Comparison of ENCODE assay signal across 1 cellular context in the genomic region with DNA sequence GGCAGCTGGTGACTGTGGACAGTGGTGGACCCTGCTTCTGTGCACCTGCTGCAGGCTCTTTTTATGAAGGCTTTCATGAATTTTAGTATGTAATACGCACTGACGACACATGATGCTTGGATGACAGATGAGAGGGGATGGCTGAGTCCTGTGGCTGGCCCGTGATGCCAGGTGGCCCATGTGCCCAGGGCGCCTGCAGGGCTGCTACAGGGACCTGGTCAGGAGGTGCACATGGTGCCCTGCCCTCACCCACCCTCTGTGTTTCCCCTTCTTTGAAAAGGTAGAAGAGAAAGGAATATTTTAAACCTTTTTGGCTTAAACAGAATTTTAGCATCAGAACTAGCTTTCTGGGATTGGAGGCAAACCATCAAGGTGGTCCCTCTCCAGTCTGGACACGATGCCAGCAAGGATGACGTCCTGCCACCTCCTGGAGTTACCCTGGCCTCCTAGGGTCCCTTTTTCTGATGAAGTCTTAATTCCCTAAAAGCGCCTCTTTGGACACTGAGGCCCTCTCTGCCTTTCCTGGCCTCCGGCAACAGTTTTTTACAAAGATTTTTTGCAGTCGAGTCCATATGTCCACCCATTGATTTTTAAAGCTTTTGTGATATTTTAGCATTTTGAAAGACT.
A peak's percentile ranks its signal among the peaks of the same experiment; 100 is the strongest.
TF ChIP-seq lines count a peak whose summit lies in the region.

No MANE protein-coding gene starts in this region.

TF ChIP-seq in K562, 482 proteins besides CTCF, POLR2A, EP300 and RAD21 (continued from another document and continues in another):
- TF ChIP-seq, protein P1, sequence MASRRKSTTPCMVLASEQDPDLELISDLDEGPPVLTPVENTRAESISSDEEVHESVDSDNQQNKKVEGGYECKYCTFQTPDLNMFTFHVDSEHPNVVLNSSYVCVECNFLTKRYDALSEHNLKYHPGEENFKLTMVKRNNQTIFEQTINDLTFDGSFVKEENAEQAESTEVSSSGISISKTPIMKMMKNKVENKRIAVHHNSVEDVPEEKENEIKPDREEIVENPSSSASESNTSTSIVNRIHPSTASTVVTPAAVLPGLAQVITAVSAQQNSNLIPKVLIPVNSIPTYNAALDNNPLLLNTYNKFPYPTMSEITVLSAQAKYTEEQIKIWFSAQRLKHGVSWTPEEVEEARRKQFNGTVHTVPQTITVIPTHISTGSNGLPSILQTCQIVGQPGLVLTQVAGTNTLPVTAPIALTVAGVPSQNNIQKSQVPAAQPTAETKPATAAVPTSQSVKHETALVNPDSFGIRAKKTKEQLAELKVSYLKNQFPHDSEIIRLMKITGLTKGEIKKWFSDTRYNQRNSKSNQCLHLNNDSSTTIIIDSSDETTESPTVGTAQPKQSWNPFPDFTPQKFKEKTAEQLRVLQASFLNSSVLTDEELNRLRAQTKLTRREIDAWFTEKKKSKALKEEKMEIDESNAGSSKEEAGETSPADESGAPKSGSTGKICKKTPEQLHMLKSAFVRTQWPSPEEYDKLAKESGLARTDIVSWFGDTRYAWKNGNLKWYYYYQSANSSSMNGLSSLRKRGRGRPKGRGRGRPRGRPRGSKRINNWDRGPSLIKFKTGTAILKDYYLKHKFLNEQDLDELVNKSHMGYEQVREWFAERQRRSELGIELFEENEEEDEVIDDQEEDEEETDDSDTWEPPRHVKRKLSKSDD (conservative IDR thresholded peaks at IDR 0.05; ENCODE audit: low read length) = no peak
- TF ChIP-seq ZNF586 (CRISPR knock-in tag; conservative IDR thresholded peaks at IDR 0.05) (no peak), PHF21A (IDR thresholded peaks at IDR 0.05; ENCODE audit: borderline replicate concordance, low read depth) (no peak), DNMT1 (IDR thresholded peaks at IDR 0.05) (no peak), MAZ (CRISPR knock-in tag; conservative IDR thresholded peaks at IDR 0.05 in 1 of 2, IDR thresholded peaks at IDR 0.05 in 1 of 2) (0 out of 4 replicates have a peak, but pooled peaks of 1 of the 2 experiments have one; percentile 1), ZNF764 (CRISPR knock-in tag; IDR thresholded peaks at IDR 0.05; ENCODE audit: low read depth) (0 out of 2 replicates have a peak, but pooled peaks have one; percentile 2), ZNF431 (CRISPR knock-in tag; IDR thresholded peaks at IDR 0.05) (no peak), SMARCA5 (IDR thresholded peaks at IDR 0.05) (no peak), ZNF253 (CRISPR knock-in tag; conservative IDR thresholded peaks at IDR 0.05) (0 out of 2 replicates have a peak, but pooled peaks have one; percentile 62), ZNF384 (IDR thresholded peaks at IDR 0.05; ENCODE audit: low read depth, low read length) (no peak), RBM17 (IDR thresholded peaks at IDR 0.05; ENCODE audit: borderline replicate concordance, low read depth, low read length) (no peak), NCOA6 (IDR thresholded peaks at IDR 0.05) (no peak), SMARCC2 (IDR thresholded peaks at IDR 0.05; ENCODE audit: low read depth) (no peak), MXI1 (IDR thresholded peaks at IDR 0.05; ENCODE audit: low read depth, low read length) (0 out of 2 replicates have a peak, but pooled peaks have one; percentile 41), MTF1 (CRISPR knock-in tag; IDR thresholded peaks at IDR 0.05; ENCODE audit: borderline replicate concordance) (no peak), NEUROD1 (IDR thresholded peaks at IDR 0.05; ENCODE audit: borderline replicate concordance, low read depth, low read length, partially characterized antibody) (peak; percentile 3), NCOA4 (IDR thresholded peaks at IDR 0.05; ENCODE audit: partially characterized antibody) (no peak), GTF2E2 (tag; IDR thresholded peaks at IDR 0.05) (no peak), DPF2 (IDR thresholded peaks at IDR 0.05) (no peak), MTA1 (IDR thresholded peaks at IDR 0.05; ENCODE audit: borderline replicate concordance) (no peak), PPARD (CRISPR knock-in tag; IDR thresholded peaks at IDR 0.05) (no peak), MEF2A (IDR thresholded peaks at IDR 0.05; ENCODE audit: control insufficient read depth, low read depth, low read length) (no peak), ZKSCAN1 (IDR thresholded peaks at IDR 0.05; ENCODE audit: low read depth, low read length) (no peak), NFIX (CRISPR knock-in tag; IDR thresholded peaks at IDR 0.05; ENCODE audit: low read depth) (no peak), ZNF589 (CRISPR knock-in tag; IDR thresholded peaks at IDR 0.05; ENCODE audit: low read depth) (no peak), ZNF224 (CRISPR knock-in tag; IDR thresholded peaks at IDR 0.05) (no peak), ETV5 (CRISPR knock-in tag; IDR thresholded peaks at IDR 0.05; ENCODE audit: low read depth) (no peak), KAT7 (CRISPR knock-in tag; IDR thresholded peaks at IDR 0.05; ENCODE audit: borderline replicate concordance) (no peak), SREBF2 (CRISPR knock-in tag; IDR thresholded peaks at IDR 0.05) (no peak), ZNF583 (CRISPR knock-in tag; IDR thresholded peaks at IDR 0.05) (no peak), THRAP3 (IDR thresholded peaks at IDR 0.05; ENCODE audit: borderline replicate concordance) (no peak), NR1H2 (CRISPR knock-in tag; IDR thresholded peaks at IDR 0.05) (no peak), POLR2B (IDR thresholded peaks at IDR 0.05; ENCODE audit: low read depth, partially characterized antibody) (peak; percentile 22), RFX7 (CRISPR knock-in tag; IDR thresholded peaks at IDR 0.05) (0 out of 2 replicates have a peak, but pooled peaks have one; percentile 38), NFE2 (IDR thresholded peaks at IDR 0.05; ENCODE audit: low read depth) (no peak), ZNF766 (CRISPR knock-in tag; conservative IDR thresholded peaks at IDR 0.05) (no peak), MCM2 (IDR thresholded peaks at IDR 0.05; ENCODE audit: low read depth) (no peak), SETDB1 (IDR thresholded peaks at IDR 0.05; ENCODE audit: low read length) (peak; percentile 12), CBX2 (IDR thresholded peaks at IDR 0.05; ENCODE audit: insufficient read depth, low read length, poor library complexity, severe bottlenecking) (no peak)
- TF ChIP-seq, protein P2, sequence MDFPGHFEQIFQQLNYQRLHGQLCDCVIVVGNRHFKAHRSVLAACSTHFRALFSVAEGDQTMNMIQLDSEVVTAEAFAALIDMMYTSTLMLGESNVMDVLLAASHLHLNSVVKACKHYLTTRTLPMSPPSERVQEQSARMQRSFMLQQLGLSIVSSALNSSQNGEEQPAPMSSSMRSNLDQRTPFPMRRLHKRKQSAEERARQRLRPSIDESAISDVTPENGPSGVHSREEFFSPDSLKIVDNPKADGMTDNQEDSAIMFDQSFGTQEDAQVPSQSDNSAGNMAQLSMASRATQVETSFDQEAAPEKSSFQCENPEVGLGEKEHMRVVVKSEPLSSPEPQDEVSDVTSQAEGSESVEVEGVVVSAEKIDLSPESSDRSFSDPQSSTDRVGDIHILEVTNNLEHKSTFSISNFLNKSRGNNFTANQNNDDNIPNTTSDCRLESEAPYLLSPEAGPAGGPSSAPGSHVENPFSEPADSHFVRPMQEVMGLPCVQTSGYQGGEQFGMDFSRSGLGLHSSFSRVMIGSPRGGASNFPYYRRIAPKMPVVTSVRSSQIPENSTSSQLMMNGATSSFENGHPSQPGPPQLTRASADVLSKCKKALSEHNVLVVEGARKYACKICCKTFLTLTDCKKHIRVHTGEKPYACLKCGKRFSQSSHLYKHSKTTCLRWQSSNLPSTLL (IDR thresholded peaks at IDR 0.05) = no peak
- TF ChIP-seq, protein P3, sequence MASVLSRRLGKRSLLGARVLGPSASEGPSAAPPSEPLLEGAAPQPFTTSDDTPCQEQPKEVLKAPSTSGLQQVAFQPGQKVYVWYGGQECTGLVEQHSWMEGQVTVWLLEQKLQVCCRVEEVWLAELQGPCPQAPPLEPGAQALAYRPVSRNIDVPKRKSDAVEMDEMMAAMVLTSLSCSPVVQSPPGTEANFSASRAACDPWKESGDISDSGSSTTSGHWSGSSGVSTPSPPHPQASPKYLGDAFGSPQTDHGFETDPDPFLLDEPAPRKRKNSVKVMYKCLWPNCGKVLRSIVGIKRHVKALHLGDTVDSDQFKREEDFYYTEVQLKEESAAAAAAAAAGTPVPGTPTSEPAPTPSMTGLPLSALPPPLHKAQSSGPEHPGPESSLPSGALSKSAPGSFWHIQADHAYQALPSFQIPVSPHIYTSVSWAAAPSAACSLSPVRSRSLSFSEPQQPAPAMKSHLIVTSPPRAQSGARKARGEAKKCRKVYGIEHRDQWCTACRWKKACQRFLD (CRISPR knock-in tag; IDR thresholded peaks at IDR 0.05) = no peak
- TF ChIP-seq, protein P4, sequence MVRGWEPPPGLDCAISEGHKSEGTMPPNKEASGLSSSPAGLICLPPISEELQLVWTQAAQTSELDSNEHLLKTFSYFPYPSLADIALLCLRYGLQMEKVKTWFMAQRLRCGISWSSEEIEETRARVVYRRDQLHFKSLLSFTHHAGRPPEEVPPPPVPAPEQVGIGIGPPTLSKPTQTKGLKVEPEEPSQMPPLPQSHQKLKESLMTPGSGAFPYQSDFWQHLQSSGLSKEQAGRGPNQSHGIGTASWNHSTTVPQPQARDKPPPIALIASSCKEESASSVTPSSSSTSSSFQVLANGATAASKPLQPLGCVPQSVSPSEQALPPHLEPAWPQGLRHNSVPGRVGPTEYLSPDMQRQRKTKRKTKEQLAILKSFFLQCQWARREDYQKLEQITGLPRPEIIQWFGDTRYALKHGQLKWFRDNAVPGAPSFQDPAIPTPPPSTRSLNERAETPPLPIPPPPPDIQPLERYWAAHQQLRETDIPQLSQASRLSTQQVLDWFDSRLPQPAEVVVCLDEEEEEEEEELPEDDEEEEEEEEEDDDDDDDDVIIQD (CRISPR knock-in tag; IDR thresholded peaks at IDR 0.05) = no peak
- TF ChIP-seq, protein P5, sequence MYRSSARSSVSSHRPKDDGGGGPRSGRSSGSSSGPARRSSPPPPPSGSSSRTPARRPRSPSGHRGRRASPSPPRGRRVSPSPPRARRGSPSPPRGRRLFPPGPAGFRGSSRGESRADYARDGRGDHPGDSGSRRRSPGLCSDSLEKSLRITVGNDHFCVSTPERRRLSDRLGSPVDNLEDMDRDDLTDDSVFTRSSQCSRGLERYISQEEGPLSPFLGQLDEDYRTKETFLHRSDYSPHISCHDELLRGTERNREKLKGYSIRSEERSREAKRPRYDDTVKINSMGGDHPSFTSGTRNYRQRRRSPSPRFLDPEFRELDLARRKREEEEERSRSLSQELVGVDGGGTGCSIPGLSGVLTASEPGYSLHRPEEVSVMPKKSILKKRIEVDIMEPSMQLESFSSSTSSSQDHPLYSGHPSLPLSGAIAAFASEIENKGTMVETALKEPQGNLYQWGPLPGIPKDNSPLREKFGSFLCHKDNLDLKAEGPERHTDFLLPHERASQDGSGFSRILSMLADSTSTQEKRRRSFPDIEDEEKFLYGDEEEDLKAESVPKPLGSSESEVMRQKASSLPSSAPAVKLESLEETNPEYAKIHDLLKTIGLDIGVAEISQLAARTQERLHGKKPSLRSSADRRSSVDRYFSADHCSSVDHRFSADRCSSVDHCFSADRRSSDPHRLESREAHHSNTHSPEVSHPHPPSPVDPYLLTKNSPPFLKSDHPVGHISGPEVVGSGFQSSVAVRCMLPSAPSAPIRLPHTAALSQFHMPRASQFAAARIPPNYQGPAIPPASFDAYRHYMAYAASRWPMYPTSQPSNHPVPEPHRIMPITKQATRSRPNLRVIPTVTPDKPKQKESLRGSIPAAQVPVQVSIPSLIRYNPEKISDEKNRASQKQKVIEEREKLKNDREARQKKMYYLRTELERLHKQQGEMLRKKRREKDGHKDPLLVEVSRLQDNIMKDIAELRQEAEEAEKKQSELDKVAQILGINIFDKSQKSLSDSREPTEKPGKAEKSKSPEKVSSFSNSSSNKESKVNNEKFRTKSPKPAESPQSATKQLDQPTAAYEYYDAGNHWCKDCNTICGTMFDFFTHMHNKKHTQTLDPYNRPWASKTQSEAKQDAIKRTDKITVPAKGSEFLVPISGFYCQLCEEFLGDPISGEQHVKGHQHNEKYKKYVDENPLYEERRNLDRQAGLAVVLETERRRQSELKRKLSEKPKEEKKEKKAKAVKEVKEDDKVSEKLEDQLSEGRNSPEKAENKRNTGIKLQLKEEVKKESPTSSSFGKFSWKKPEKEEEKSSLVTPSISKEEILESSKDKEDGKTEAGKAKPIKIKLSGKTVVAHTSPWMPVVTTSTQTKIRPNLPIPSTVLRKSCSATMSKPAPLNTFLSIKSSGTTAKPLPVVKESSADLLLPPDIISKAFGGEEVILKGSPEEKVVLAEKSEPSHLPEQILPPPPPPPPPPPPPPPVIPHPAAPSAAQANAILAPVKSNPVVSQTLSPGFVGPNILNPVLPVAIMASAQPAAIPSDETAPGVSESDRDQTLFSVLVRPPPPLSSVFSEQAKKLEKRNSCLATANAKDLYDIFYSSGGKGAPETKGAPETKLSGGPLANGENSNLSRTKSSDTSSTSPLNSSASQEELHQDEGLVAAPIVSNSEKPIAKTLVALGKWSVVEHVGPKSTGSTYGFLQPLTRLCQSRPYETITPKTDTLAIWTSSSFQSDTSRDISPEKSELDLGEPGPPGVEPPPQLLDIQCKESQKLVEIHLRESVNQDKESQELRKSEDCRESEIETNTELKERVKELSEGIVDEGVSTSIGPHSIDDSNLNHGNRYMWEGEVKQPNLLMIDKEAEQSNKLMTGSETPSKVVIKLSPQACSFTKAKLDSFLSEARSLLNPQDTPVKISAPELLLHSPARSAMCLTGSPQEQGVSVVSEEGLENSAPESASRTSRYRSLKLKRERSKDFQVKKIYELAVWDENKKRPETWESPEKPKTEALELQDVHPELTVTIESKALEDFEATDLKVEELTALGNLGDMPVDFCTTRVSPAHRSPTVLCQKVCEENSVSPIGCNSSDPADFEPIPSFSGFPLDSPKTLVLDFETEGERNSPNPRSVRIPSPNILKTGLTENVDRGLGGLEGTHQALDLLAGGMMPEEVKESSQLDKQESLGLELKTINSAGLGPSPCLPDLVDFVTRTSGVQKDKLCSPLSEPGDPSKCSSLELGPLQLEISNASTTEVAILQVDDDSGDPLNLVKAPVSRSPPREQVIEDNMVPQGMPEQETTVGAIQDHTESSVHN (IDR thresholded peaks at IDR 0.05; ENCODE audit: borderline replicate concordance in 1 of 2, low read depth in 1 of 2) = no peak
- TF ChIP-seq, protein P6, sequence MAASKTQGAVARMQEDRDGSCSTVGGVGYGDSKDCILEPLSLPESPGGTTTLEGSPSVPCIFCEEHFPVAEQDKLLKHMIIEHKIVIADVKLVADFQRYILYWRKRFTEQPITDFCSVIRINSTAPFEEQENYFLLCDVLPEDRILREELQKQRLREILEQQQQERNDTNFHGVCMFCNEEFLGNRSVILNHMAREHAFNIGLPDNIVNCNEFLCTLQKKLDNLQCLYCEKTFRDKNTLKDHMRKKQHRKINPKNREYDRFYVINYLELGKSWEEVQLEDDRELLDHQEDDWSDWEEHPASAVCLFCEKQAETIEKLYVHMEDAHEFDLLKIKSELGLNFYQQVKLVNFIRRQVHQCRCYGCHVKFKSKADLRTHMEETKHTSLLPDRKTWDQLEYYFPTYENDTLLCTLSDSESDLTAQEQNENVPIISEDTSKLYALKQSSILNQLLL (CRISPR knock-in tag; IDR thresholded peaks at IDR 0.05; ENCODE audit: borderline replicate concordance) = no peak
- TF ChIP-seq, protein P7, sequence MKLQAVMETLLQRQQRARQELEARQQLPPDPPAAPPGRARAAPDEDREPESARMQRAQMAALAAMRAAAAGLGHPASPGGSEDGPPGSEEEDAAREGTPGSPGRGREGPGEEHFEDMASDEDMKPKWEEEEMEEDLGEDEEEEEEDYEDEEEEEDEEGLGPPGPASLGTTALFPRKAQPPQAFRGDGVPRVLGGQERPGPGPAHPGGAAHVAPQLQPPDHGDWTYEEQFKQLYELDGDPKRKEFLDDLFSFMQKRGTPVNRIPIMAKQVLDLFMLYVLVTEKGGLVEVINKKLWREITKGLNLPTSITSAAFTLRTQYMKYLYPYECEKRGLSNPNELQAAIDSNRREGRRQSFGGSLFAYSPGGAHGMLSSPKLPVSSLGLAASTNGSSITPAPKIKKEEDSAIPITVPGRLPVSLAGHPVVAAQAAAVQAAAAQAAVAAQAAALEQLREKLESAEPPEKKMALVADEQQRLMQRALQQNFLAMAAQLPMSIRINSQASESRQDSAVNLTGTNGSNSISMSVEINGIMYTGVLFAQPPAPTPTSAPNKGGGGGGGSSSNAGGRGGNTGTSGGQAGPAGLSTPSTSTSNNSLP (IDR thresholded peaks at IDR 0.05; ENCODE audit: borderline replicate concordance, low read depth, low read length) = no peak
